In genomic region chr9:130447193-130447816, GRCh38 we compare ENCODE assay signal across 10 cellular contexts. TPM values are rescaled to one million over a fixed set of nuclear protein-coding genes. Genes with fewer than 3 reads are reported as not detected.
DNase-seq lines count a peak whose midpoint lies in the region; ATAC-seq and TF ChIP-seq lines count a peak whose summit lies in the region.
"Had no signal": no experiment of that assay in that cellular context is flagged by ENCODE, and none has a peak within 500 bp of the region (broad histone marks: within the 10 kb centered on the region; RNA-seq: fewer than 3 reads in every experiment).

No MANE protein-coding gene starts in this region.

- no peaks in the 10 kb centered on the region for H3F3A ChIP-seq in smooth muscle cell (ENCODE audit: low read depth)

- DNase-seq in DMS 273 (lab: John Stamatoyannopoulos, UW; ENCODE audit: unreplicated experiment), result peak; percentile 46
- DNase-seq in DMS 273 treated with DMSO at 0.1 percent for 48 hours (lab: John Stamatoyannopoulos, UW), result no peak
- peak; percentile 64 for DNase-seq in NCI-H69 (lab: John Stamatoyannopoulos, UW)
- no peak for DNase-seq in foreskin fibroblast
- no peak for DNase-seq in smooth muscle cell (lab: John Stamatoyannopoulos, UW; ENCODE audit: unreplicated experiment)
- DNase-seq in NCI-H226, result no peak
- no peak for DNase-seq in stimulated activated naive CD4-positive, alpha-beta T cell treated with Interleukin-2 at 50 U/mL for 16 hours (lab: John Stamatoyannopoulos, UW)
- DNase-seq: NCI-H2227 treated with DMSO at 0.1 percent for 48 hours had no signal

- H3K79me2 ChIP-seq in smooth muscle cell (ENCODE audit: low read depth), result peaks cover 3% of the 10 kb centered on the region

- H3K4me3 ChIP-seq in foreskin fibroblast (ENCODE audit: low read depth in 1 of 2, low read length in 2 of 2) (peak overlapping the region; percentile 60 to 87), smooth muscle cell (no peak overlapping the region)

- H3K4me2 ChIP-seq in smooth muscle cell, result peak overlapping the region; percentile 96

- TF ChIP-seq CTCF in foreskin fibroblast (IDR thresholded peaks at IDR 0.05; ENCODE audit: low read depth, low read length), result no peak
- TF ChIP-seq CTCF in smooth muscle cell (IDR thresholded peaks at IDR 0.05; ENCODE audit: borderline replicate concordance, insufficient read depth, poor library complexity, severe bottlenecking), result no peak

- ATAC-seq in HG03196 (IDR thresholded peaks at IDR 0.05; ENCODE audit: unreplicated experiment), result no peak

- H3K36me3 ChIP-seq in smooth muscle cell (ENCODE audit: low read depth), result no peaks in the 10 kb centered on the region

- peak overlapping the region; percentile 79 for H3K27ac ChIP-seq in smooth muscle cell (ENCODE audit: low read depth)
- H3K27ac ChIP-seq: 22Rv1 had no signal

- peaks cover 33% of the 10 kb centered on the region for H3K4me1 ChIP-seq in smooth muscle cell (ENCODE audit: low read depth)

- peaks cover 23% of the 10 kb centered on the region for H4K20me1 ChIP-seq in smooth muscle cell (ENCODE audit: low read depth)

- H2AFZ ChIP-seq in smooth muscle cell (ENCODE audit: low read depth), result no peak overlapping the region

- WGBS in smooth muscle cell (ENCODE audit: low lambda C conversion rate), result 76% methylated on average over 12 of the region's 12 CpGs

- H3K27me3 ChIP-seq in smooth muscle cell (ENCODE audit: low read depth), result no peaks in the 10 kb centered on the region

- no peak overlapping the region for H3K9ac ChIP-seq in smooth muscle cell (ENCODE audit: low read depth)

- no peaks in the 10 kb centered on the region for H3K9me3 ChIP-seq in smooth muscle cell (replicated peaks; ENCODE audit: low read depth)

RNA-seq across cellular contexts. Expression of gene ASS1, which starts 2.5 kb away (rescaled TPM):
- total RNA-seq in smooth muscle cell, result 78.2 and 95.7 TPM in 2 replicates
- 80.5 and 81.5 TPM in 2 replicates for polyA plus RNA-seq in smooth muscle cell

Comparison
In these comparisons a context has a peak if more than half of its experiments do, and no peak if none do; other contexts are left out.
1. DNase-seq: peak in DMS 273 (single experiment) and NCI-H69 (single experiment); none in DMS 273 treated with DMSO at 0.1 percent for 48 hours (single experiment), foreskin fibroblast (0 of 2), smooth muscle cell (single experiment), NCI-H226 (single experiment) and stimulated activated naive CD4-positive, alpha-beta T cell treated with Interleukin-2 at 50 U/mL for 16 hours (single experiment).